ENCODE assay signal across 1 cellular context in the genomic region with DNA sequence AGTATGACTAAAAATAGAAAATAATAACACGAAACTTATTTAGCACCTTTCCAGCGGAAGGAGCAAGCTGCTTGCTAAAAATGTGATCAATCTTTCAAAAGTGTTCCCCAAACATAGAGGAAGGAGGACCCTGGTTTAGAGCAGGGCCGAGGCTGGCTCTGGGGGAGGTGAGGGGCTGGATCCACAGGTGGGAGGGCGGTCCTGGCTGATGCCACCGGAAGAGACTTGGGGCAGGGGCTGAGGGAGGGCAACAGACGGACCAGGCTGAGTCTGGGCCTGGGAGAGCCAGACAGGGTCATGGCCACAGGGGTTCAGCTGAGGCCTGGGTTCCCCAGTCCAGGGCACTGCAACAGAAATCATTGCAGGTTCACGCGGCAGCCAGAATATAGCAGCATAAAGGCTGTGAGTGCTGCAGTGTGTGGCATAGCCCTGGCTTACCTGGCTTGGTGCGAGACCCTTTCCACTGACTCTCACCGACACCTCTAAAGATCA.
TF ChIP-seq lines count a peak whose summit lies in the region.

No MANE protein-coding gene starts in this region.

TF ChIP-seq in GM23338, 12 proteins besides CTCF, POLR2A, EP300 and RAD21 (continued from another document):
- TF ChIP-seq ZNF462 (CRISPR knock-in tag; IDR thresholded peaks at IDR 0.05) (no peak), JUNB (IDR thresholded peaks at IDR 0.05; ENCODE audit: unreplicated experiment) (no peak), REST (IDR thresholded peaks at IDR 0.05; ENCODE audit: unreplicated experiment) (no peak), POLR2AphosphoS5 (IDR thresholded peaks at IDR 0.05; ENCODE audit: low read depth) (no peak), EZH2 (IDR thresholded peaks at IDR 0.05; ENCODE audit: low read depth, unreplicated experiment) (no peak)
TF ChIP-seq in GM23338: peak in this region for 0.
